In genomic region chr20:9114709-9115108, GRCh38 we compare ENCODE assay signal across 16 cellular contexts. TPM values are rescaled to one million over a fixed set of nuclear protein-coding genes. Genes with fewer than 3 reads are reported as not detected.
"Had no signal": no experiment of that assay in that cellular context is flagged by ENCODE, and none has a peak within 500 bp of the region (broad histone marks: within the 10 kb centered on the region; RNA-seq: fewer than 3 reads in every experiment).

No MANE protein-coding gene starts in this region.

- H2AFZ ChIP-seq: parathyroid adenoma had no signal

- H3K4me3 ChIP-seq: smooth muscle cell, testis had no signal

- ATAC-seq: activated CD8-positive, alpha-beta memory T cell treated with anti-CD3 and anti-CD28 coated beads, Interleukin-2, amount 10 ng/mL, durations not matched to agents 7 days and 5 days; natural killer cell treated with Interleukin-12 subunit alpha and Interleukin-12 subunit beta and Interleukin-15 and Interleukin-18, amount 100 ng/mL, for 72 hours; sciatic nerve; stimulated activated effector memory CD8-positive, alpha-beta T cell treated with anti-CD3 and anti-CD28 coated beads, Interleukin-12 subunit alpha, Interleukin-12 subunit beta, amount 100 ng/mL, for 72 hours had no signal

- DNase-seq: activated B cell treated with CpG ODN at 0.5 μM for 24 hours; activated CD4-positive, alpha-beta memory T cell treated with anti-CD3 and anti-CD28 coated beads, Interleukin-2, amount 10 ng/mL, durations not matched to agents 7 days and 5 days; activated CD4-positive, alpha-beta T cell treated with anti-CD3 and anti-CD28 coated beads for 4 hours; activated CD8-positive, alpha-beta memory T cell treated with anti-CD3 and anti-CD28 coated beads, Interleukin-2, amount 10 ng/mL, durations not matched to agents 7 days and 5 days; foreskin fibroblast; glutamatergic neuron; stimulated activated CD4-positive, alpha-beta T cell treated with anti-CD3 and anti-CD28 coated beads, Interleukin-4, amount 100 ng/mL, for 24 hours; testis had no signal

- FAIRE-seq: keratinocyte, TTC549 had no signal

- H3K4me2 ChIP-seq: smooth muscle cell had no signal

- H3K9ac ChIP-seq: parathyroid adenoma had no signal

- H3K27me3 ChIP-seq: testis had no signal

- H3K27ac ChIP-seq: epithelial cell of prostate, parathyroid adenoma, testis had no signal

- H3K4me1 ChIP-seq: parathyroid adenoma had no signal

- H3K9me3 ChIP-seq: testis had no signal

RNA-seq across cellular contexts. Expression of gene PLCB4, which starts 45.8 kb away (rescaled TPM):
- total RNA-seq: activated B cell treated with CpG ODN at 0.5 μM for 24 hours; activated CD4-positive, alpha-beta memory T cell treated with anti-CD3 and anti-CD28 coated beads, Interleukin-2, amount 10 ng/mL, durations not matched to agents 7 days and 5 days; activated CD8-positive, alpha-beta memory T cell treated with anti-CD3 and anti-CD28 coated beads, Interleukin-2, amount 10 ng/mL, durations not matched to agents 7 days and 5 days; natural killer cell treated with Interleukin-12 subunit alpha and Interleukin-12 subunit beta and Interleukin-15 and Interleukin-18, amount 100 ng/mL, for 72 hours had no signal
